ENCODE assay signal across 8 cellular contexts in the genomic region with DNA sequence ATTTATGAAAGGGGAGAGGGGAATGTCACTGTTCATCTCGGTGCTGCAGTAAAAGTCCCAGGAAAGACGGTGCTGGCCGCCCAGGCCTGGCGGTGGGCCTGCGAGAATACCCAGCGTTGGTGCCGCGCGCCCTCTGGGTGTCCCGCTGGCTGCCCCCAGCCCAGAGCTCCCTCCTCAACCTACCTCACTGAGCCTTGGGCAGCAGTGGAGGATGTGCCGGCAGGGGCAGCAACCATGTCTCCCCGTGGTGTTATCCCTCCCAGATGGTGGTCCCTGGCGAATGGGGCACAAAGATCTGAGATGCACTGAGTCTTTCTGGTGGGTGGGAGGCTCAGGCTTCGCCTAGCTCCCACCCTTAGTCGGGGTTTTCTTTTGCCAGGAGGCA. TPM values are rescaled to one million over a fixed set of nuclear protein-coding genes. Genes with fewer than 3 reads are reported as not detected.
DNase-seq lines count a peak whose midpoint lies in the region; ATAC-seq and TF ChIP-seq lines count a peak whose summit lies in the region.
"Had no signal": no experiment of that assay in that cellular context is flagged by ENCODE, and none has a peak within 500 bp of the region (broad histone marks: within the 10 kb centered on the region; RNA-seq: fewer than 3 reads in every experiment).

No MANE protein-coding gene starts in this region.

- H2AFZ ChIP-seq in GM23248, result peak overlapping the region; percentile 76
- no peak overlapping the region for H2AFZ ChIP-seq in smooth muscle cell (ENCODE audit: low read depth)

- H3K4me3 ChIP-seq in GM23248 (peak overlapping the region; percentile 67), iPS-18c (ENCODE audit: insufficient read depth, low read depth, low read length) (peak overlapping the region; percentile 3; the same call in 1 of the 2 replicates), smooth muscle cell (peak overlapping the region; percentile 51)

- H3K4me1 ChIP-seq in GM23248 (ENCODE audit: insufficient read depth) (no peaks in the 10 kb centered on the region), smooth muscle cell (ENCODE audit: low read depth) (peaks cover 14% of the 10 kb centered on the region)

- DNase-seq in GM23248 (no peak), T-helper 17 cell (no peak), smooth muscle cell (lab: John Stamatoyannopoulos, UW; ENCODE audit: unreplicated experiment) (no peak)
- no peak for DNase-seq in activated CD8-positive, alpha-beta memory T cell treated with anti-CD3 and anti-CD28 coated beads, Interleukin-2, amount 10 ng/mL, durations not matched to agents 7 days and 5 days
- DNase-seq: PC-3 had no signal

- H3K27ac Mint-ChIP-seq in T-helper 17 cell, result no peak overlapping the region
- H3K27ac Mint-ChIP-seq in activated CD8-positive, alpha-beta memory T cell treated with anti-CD3 and anti-CD28 coated beads, Interleukin-2, amount 10 ng/mL, durations not matched to agents 7 days and 5 days, result no peak overlapping the region

- no peaks in the 10 kb centered on the region for H3K9me3 Mint-ChIP-seq in activated CD8-positive, alpha-beta memory T cell treated with anti-CD3 and anti-CD28 coated beads, Interleukin-2, amount 10 ng/mL, durations not matched to agents 7 days and 5 days (ENCODE audit: low read depth)

- peaks cover 23% of the 10 kb centered on the region for H3K4me1 Mint-ChIP-seq in T-helper 17 cell
- H3K4me1 Mint-ChIP-seq in activated CD8-positive, alpha-beta memory T cell treated with anti-CD3 and anti-CD28 coated beads, Interleukin-2, amount 10 ng/mL, durations not matched to agents 7 days and 5 days, result peaks cover 23% of the 10 kb centered on the region

- H3K4me2 ChIP-seq in GM23248 (ENCODE audit: unreplicated experiment), result peak overlapping the region; percentile 69
- peak overlapping the region; percentile 90 for H3K4me2 ChIP-seq in smooth muscle cell

- no peaks in the 10 kb centered on the region for H3K9me2 ChIP-seq in GM23248 (ENCODE audit: insufficient read depth)

- in situ Hi-C loops in GM23248 (cut with MboI), result no loop called here

- H4K20me1 ChIP-seq in GM23248 (ENCODE audit: insufficient read depth), result no peaks in the 10 kb centered on the region
- H4K20me1 ChIP-seq in smooth muscle cell (ENCODE audit: low read depth), result no peaks in the 10 kb centered on the region

- H3K36me3 ChIP-seq in GM23248 (ENCODE audit: low read depth) (no peaks in the 10 kb centered on the region), smooth muscle cell (ENCODE audit: low read depth) (no peaks in the 10 kb centered on the region)

- H3K9ac ChIP-seq in GM23248 (no peak overlapping the region), smooth muscle cell (ENCODE audit: low read depth) (no peak overlapping the region)

- H3K27me3 ChIP-seq in GM23248 (replicated peaks; ENCODE audit: insufficient read depth), result peaks cover 79% of the 10 kb centered on the region
- peaks cover 100% of the 10 kb centered on the region for H3K27me3 ChIP-seq in smooth muscle cell (ENCODE audit: low read depth)

- H3K79me2 ChIP-seq in GM23248 (ENCODE audit: insufficient read depth) (no peaks in the 10 kb centered on the region), smooth muscle cell (ENCODE audit: low read depth) (no peaks in the 10 kb centered on the region)

- ATAC-seq in T-helper 17 cell (peak; percentile 13), GM18517 (IDR thresholded peaks at IDR 0.05; ENCODE audit: unreplicated experiment) (no peak), HG02678 (IDR thresholded peaks at IDR 0.05; ENCODE audit: unreplicated experiment) (no peak)
- no peak for ATAC-seq in activated CD8-positive, alpha-beta memory T cell treated with anti-CD3 and anti-CD28 coated beads, Interleukin-2, amount 10 ng/mL, durations not matched to agents 7 days and 5 days
- ATAC-seq: PC-3 had no signal

- WGBS in GM23248 (ENCODE audit: low coverage in 1 of 2, low lambda C conversion rate in 2 of 2, missing lambda C conversion rate in 2 of 2), 2 experiments, result 9% methylated on average over 15 of the region's 15 CpGs
- WGBS in smooth muscle cell (ENCODE audit: low lambda C conversion rate), result 21% methylated on average over 15 of the region's 15 CpGs

- no peaks in the 10 kb centered on the region for H3K9me3 ChIP-seq in GM23248 (ENCODE audit: low read depth)
- no peaks in the 10 kb centered on the region for H3K9me3 ChIP-seq in T-helper 17 cell (ENCODE audit: control insufficient read depth, low read length, poor library complexity, severe bottlenecking)
- peaks cover 2% of the 10 kb centered on the region for H3K9me3 ChIP-seq in iPS-18c (ENCODE audit: control insufficient read depth, insufficient read depth, low read length)
- no peaks in the 10 kb centered on the region for H3K9me3 ChIP-seq in smooth muscle cell (replicated peaks; ENCODE audit: low read depth)

- peaks cover 69% of the 10 kb centered on the region for H3K27me3 Mint-ChIP-seq in T-helper 17 cell
- peaks cover 78% of the 10 kb centered on the region for H3K27me3 Mint-ChIP-seq in activated CD8-positive, alpha-beta memory T cell treated with anti-CD3 and anti-CD28 coated beads, Interleukin-2, amount 10 ng/mL, durations not matched to agents 7 days and 5 days

- H3K4me3 Mint-ChIP-seq in T-helper 17 cell, result peak overlapping the region; percentile 99
- H3K4me3 Mint-ChIP-seq in activated CD8-positive, alpha-beta memory T cell treated with anti-CD3 and anti-CD28 coated beads, Interleukin-2, amount 10 ng/mL, durations not matched to agents 7 days and 5 days, result no peak overlapping the region

- H3F3A ChIP-seq in GM23248 (ENCODE audit: insufficient read depth) (no peaks in the 10 kb centered on the region), smooth muscle cell (ENCODE audit: low read depth) (no peaks in the 10 kb centered on the region)

- peaks cover 9% of the 10 kb centered on the region for H3K36me3 Mint-ChIP-seq in T-helper 17 cell (ENCODE audit: low read depth)
- H3K36me3 Mint-ChIP-seq in activated CD8-positive, alpha-beta memory T cell treated with anti-CD3 and anti-CD28 coated beads, Interleukin-2, amount 10 ng/mL, durations not matched to agents 7 days and 5 days, result no peaks in the 10 kb centered on the region

- no peak for TF ChIP-seq CTCF in smooth muscle cell (IDR thresholded peaks at IDR 0.05; ENCODE audit: borderline replicate concordance, insufficient read depth, poor library complexity, severe bottlenecking)

- CTCF ChIA-PET in activated CD8-positive, alpha-beta memory T cell treated with anti-CD3 and anti-CD28 coated beads, Interleukin-2, amount 10 ng/mL, durations not matched to agents 7 days and 5 days (lab: Charles Lee), result interaction anchor here (0.8 to 9.4 kb wide), 5 partner anchors 19 to 108 kb away, joined by 3 to 95 read pairs (median 7); no protein-coding TSS in a partner anchor

- H3K27ac ChIP-seq in GM23248 (no peak overlapping the region), smooth muscle cell (ENCODE audit: low read depth) (no peak overlapping the region)

RNA-seq across cellular contexts. Expression of gene TLX1, which starts 9.4 kb away (rescaled TPM):
- not detected in 2 replicates for total RNA-seq in GM23248 (2014; rRNA removed; shearing (Covaris generic))
- polyA plus RNA-seq in GM23248 (2016; fragmentation: Nextera tagmentation; extraction: Ambion mirVana) (not detected in 2 replicates), smooth muscle cell (not detected in 2 replicates)
- total RNA-seq in T-helper 17 cell (not detected), smooth muscle cell (0.04 TPM in 1 of 2 replicates, not detected in the other)
- total RNA-seq in activated CD8-positive, alpha-beta memory T cell treated with anti-CD3 and anti-CD28 coated beads, Interleukin-2, amount 10 ng/mL, durations not matched to agents 7 days and 5 days, result not detected
- total RNA-seq: PC-3 had no signal

RNA-seq across cellular contexts. Expression of gene KAZALD1, which starts 59.9 kb away (rescaled TPM):
- 42.6 and 62.6 TPM in 2 replicates for total RNA-seq in GM23248 (2014; rRNA removed; shearing (Covaris generic))
- polyA plus RNA-seq in GM23248 (2016; fragmentation: Nextera tagmentation; extraction: Ambion mirVana) (34.1 and 34.4 TPM in 2 replicates), smooth muscle cell (20.3 and 20.4 TPM in 2 replicates)
- total RNA-seq in T-helper 17 cell (not detected), smooth muscle cell (11.5 and 13.1 TPM in 2 replicates)
- total RNA-seq in activated CD8-positive, alpha-beta memory T cell treated with anti-CD3 and anti-CD28 coated beads, Interleukin-2, amount 10 ng/mL, durations not matched to agents 7 days and 5 days, result under 1 TPM in 1 of 2 experiments, not detected in 1; 0.30 TPM

Comparison
In these comparisons a context has a peak if more than half of its experiments do, and no peak if none do; other contexts are left out.
1. H3K4me3 ChIP-seq: peak in every context shown above with its lines; median percentile 67 in GM23248; 51 in smooth muscle cell; 3 in iPS-18c.